ENCODE assay signal across 8 cellular contexts in genomic region chr1:213989071-213989739, GRCh38. TPM values are rescaled to one million over a fixed set of nuclear protein-coding genes. Genes with fewer than 3 reads are reported as not detected.
DNase-seq lines count a peak whose midpoint lies in the region; ATAC-seq and TF ChIP-seq lines count a peak whose summit lies in the region.

No MANE protein-coding gene starts in this region.

- no peaks in the 10 kb centered on the region for H3K36me3 ChIP-seq in PC-3 (ENCODE audit: low read depth, low read length)

- H3K9ac ChIP-seq in PC-3 (ENCODE audit: low read length) = no peak overlapping the region

- no peaks in the 10 kb centered on the region for H3K9me3 ChIP-seq in PC-3 (ENCODE audit: low read length)

- peak overlapping the region; percentile 85 for H2AFZ ChIP-seq in PC-3 (ENCODE audit: low read length)

- H3K4me3 Mint-ChIP-seq in T-helper 2 cell treated with Interferon-gamma antibody and Interleukin-4, amounts not matched to agents 5 μg/mL and 100 μg/mL, for 36 hours = peak overlapping the region; percentile 94
- peak overlapping the region; percentile 88 for H3K4me3 Mint-ChIP-seq in natural killer cell

- H3K27me3 Mint-ChIP-seq in T-helper 2 cell treated with Interferon-gamma antibody and Interleukin-4, amounts not matched to agents 5 μg/mL and 100 μg/mL, for 36 hours (ENCODE audit: low read depth) = peaks cover 88% of the 10 kb centered on the region
- H3K27me3 Mint-ChIP-seq in natural killer cell (ENCODE audit: low read depth in 2 of 2) = peaks cover 58 to 91% of the 10 kb centered on the region in 2 donors

- intact Hi-C loops in PC-3 (cut with micrococcal nuclease) = loop anchor here (5.0 to 10.0 kb wide), 2 partner anchors 113 to 744 kb away; no protein-coding TSS in a partner anchor
- intact Hi-C loops in natural killer cell (cut with micrococcal nuclease) = no loop called here

- H4K20me1 ChIP-seq in PC-3 (ENCODE audit: low read length) = no peaks in the 10 kb centered on the region

- H3K27ac ChIP-seq in PC-3 (ENCODE audit: low read length) = no peak overlapping the region

- H3K9me3 Mint-ChIP-seq in T-helper 2 cell treated with Interferon-gamma antibody and Interleukin-4, amounts not matched to agents 5 μg/mL and 100 μg/mL, for 36 hours = no peaks in the 10 kb centered on the region
- peaks cover 0 to 9% of the 10 kb centered on the region in 2 donors for H3K9me3 Mint-ChIP-seq in natural killer cell

- TF ChIP-seq CTCF in PC-3 (conservative IDR thresholded peaks at IDR 0.05; ENCODE audit: low read depth, low read length) (no peak), epithelial cell of esophagus (IDR thresholded peaks at IDR 0.05; ENCODE audit: insufficient read depth, low read depth, low read length, missing control alignments) (no peak), natural killer cell (IDR thresholded peaks at IDR 0.05) (no peak)

- no peaks in the 10 kb centered on the region for H3F3A ChIP-seq in PC-3 (ENCODE audit: low read length, unreplicated experiment)

- POLR2A ChIA-PET in PC-3 (lab: Charles Lee; ENCODE audit: unreplicated experiment) = no interaction called here

- peaks cover 95% of the 10 kb centered on the region for H3K27me3 ChIP-seq in PC-3 (ENCODE audit: low read length)

- H3K4me2 ChIP-seq in PC-3 (ENCODE audit: low read length) = peak overlapping the region; percentile 90

- no peaks in the 10 kb centered on the region for H3K79me2 ChIP-seq in PC-3 (ENCODE audit: low read length)

- no peaks in the 10 kb centered on the region for H3K4me1 ChIP-seq in PC-3 (ENCODE audit: insufficient read depth, low read length)

- CTCF ChIA-PET in PC-3 (lab: Charles Lee) = no interaction called here

- H3K9me2 ChIP-seq in PC-3 (replicated peaks; ENCODE audit: low read length) = no peaks in the 10 kb centered on the region

- no peak overlapping the region for H3K27ac Mint-ChIP-seq in T-helper 2 cell treated with Interferon-gamma antibody and Interleukin-4, amounts not matched to agents 5 μg/mL and 100 μg/mL, for 36 hours
- H3K27ac Mint-ChIP-seq in natural killer cell = peak overlapping the region in 1 of 2 donors; percentile 27

- peaks cover 33% of the 10 kb centered on the region for H3K4me1 Mint-ChIP-seq in T-helper 2 cell treated with Interferon-gamma antibody and Interleukin-4, amounts not matched to agents 5 μg/mL and 100 μg/mL, for 36 hours (ENCODE audit: low read depth)
- H3K4me1 Mint-ChIP-seq in natural killer cell = peaks cover 16 to 29% of the 10 kb centered on the region in 2 donors

- peaks cover 6% of the 10 kb centered on the region for H3K36me3 Mint-ChIP-seq in T-helper 2 cell treated with Interferon-gamma antibody and Interleukin-4, amounts not matched to agents 5 μg/mL and 100 μg/mL, for 36 hours (ENCODE audit: low read depth)
- peaks cover 9% of the 10 kb centered on the region for H3K36me3 Mint-ChIP-seq in natural killer cell

- no TSS peak for BruUV-seq in PC-3 (replicated peaks; lab: Mats Ljungman, UMichigan)

- H3K4me3 ChIP-seq in PC-3 (ENCODE audit: low read length) (peak overlapping the region; percentile 70), epithelial cell of esophagus (ENCODE audit: low read length) (peak overlapping the region; percentile 31)

- no peak for DNase-seq in T-helper 2 cell treated with Interferon-gamma antibody and Interleukin-4, amounts not matched to agents 5 μg/mL and 100 μg/mL, for 36 hours (ENCODE audit: low spot score)
- no peak for DNase-seq in T-helper 2 cell
- DNase-seq in PC-3 = no peak
- DNase-seq in epithelial cell of esophagus (ENCODE audit: low read depth) = peak; percentile 3
- no peak for DNase-seq in natural killer cell
- no peak for DNase-seq in dermis blood vessel endothelial cell

- ATAC-seq in PC-3 = no peak
- ATAC-seq in natural killer cell = no peak
- ATAC-seq in HG02852 (IDR thresholded peaks at IDR 0.05; ENCODE audit: unreplicated experiment) = no peak
- no peak for ATAC-seq in HG03139 (IDR thresholded peaks at IDR 0.05; ENCODE audit: unreplicated experiment)

RNA-seq across cellular contexts. Expression of gene PROX1, which starts 1.4 kb away (rescaled TPM):
- total RNA-seq in PC-3 (2014; rRNA removed) (0.12 TPM in 1 of 2 replicates, not detected in the other), natural killer cell (not detected), dermis blood vessel endothelial cell (45.8 and 114 TPM in 2 replicates)

Comparison
In these comparisons a context has a peak if more than half of its experiments do, and no peak if none do; other contexts are left out.
1. RNA of gene PROX1, which starts 1.4 kb away (total RNA-seq): 45.8 to 114 TPM in dermis blood vessel endothelial cell; 0.12 TPM in PC-3 and not detected in natural killer cell; every median in the first group is over 10 times any median in the second.